ENCODE assay signal across 12 cellular contexts in genomic region chr1:111758373-111758772, GRCh38. TPM values are rescaled to one million over a fixed set of nuclear protein-coding genes. Genes with fewer than 3 reads are reported as not detected.
DNase-seq lines count a peak whose midpoint lies in the region; ATAC-seq, FAIRE-seq and TF ChIP-seq lines count a peak whose summit lies in the region.
"Had no signal": no experiment of that assay in that cellular context is flagged by ENCODE, and none has a peak within 500 bp of the region (broad histone marks: within the 10 kb centered on the region; RNA-seq: fewer than 3 reads in every experiment).

No MANE protein-coding gene starts in this region.

- no peaks in the 10 kb centered on the region for H3K27me3 Mint-ChIP-seq in activated CD8-positive, alpha-beta T cell treated with anti-CD3 and anti-CD28 coated beads for 36 hours
- H3K27me3 Mint-ChIP-seq in activated CD8-positive, alpha-beta T cell treated with anti-CD3 and anti-CD28 coated beads, Interleukin-2, amount 10 ng/mL, durations not matched to agents 7 days and 5 days (ENCODE audit: low read depth): no peaks in the 10 kb centered on the region
- H3K27me3 Mint-ChIP-seq in osteocyte (ENCODE audit: unreplicated experiment): no peaks in the 10 kb centered on the region

- POLR2A ChIA-PET in activated CD8-positive, alpha-beta T cell treated with anti-CD3 and anti-CD28 coated beads for 36 hours (lab: Charles Lee): interaction anchor here (3.5 kb wide), 1 partner anchor 9 kb away, joined by 13 read pairs; no protein-coding TSS in a partner anchor
- POLR2A ChIA-PET in activated CD8-positive, alpha-beta T cell treated with anti-CD3 and anti-CD28 coated beads, Interleukin-2, amount 10 ng/mL, durations not matched to agents 7 days and 5 days (lab: Charles Lee): no interaction called here

- no peaks in the 10 kb centered on the region for H3K27me3 ChIP-seq in bronchial epithelial cell (ENCODE audit: control insufficient read depth, insufficient read depth, low read length)
- H3K27me3 ChIP-seq: sigmoid colon had no signal

- H3K4me3 Mint-ChIP-seq in activated CD8-positive, alpha-beta T cell treated with anti-CD3 and anti-CD28 coated beads for 36 hours: peak overlapping the region; percentile 34
- H3K4me3 Mint-ChIP-seq in activated CD8-positive, alpha-beta T cell treated with anti-CD3 and anti-CD28 coated beads, Interleukin-2, amount 10 ng/mL, durations not matched to agents 7 days and 5 days: no peak overlapping the region
- no peak overlapping the region for H3K4me3 Mint-ChIP-seq in osteocyte (ENCODE audit: unreplicated experiment)

- FAIRE-seq in bronchial epithelial cell (lab: Jason Lieb, UNC): no peak
- FAIRE-seq: D721Med had no signal

- H3K9me3 Mint-ChIP-seq in activated CD8-positive, alpha-beta T cell treated with anti-CD3 and anti-CD28 coated beads for 36 hours: no peaks in the 10 kb centered on the region
- no peaks in the 10 kb centered on the region for H3K9me3 Mint-ChIP-seq in activated CD8-positive, alpha-beta T cell treated with anti-CD3 and anti-CD28 coated beads, Interleukin-2, amount 10 ng/mL, durations not matched to agents 7 days and 5 days (ENCODE audit: insufficient read depth)
- no peaks in the 10 kb centered on the region for H3K9me3 Mint-ChIP-seq in osteocyte (ENCODE audit: unreplicated experiment)

- CTCF ChIA-PET in activated CD8-positive, alpha-beta T cell treated with anti-CD3 and anti-CD28 coated beads for 36 hours (lab: Charles Lee): interaction anchor here (1.8 kb wide), 1 partner anchor 276 kb away, joined by 3 read pairs; no protein-coding TSS in a partner anchor
- CTCF ChIA-PET in activated CD8-positive, alpha-beta T cell treated with anti-CD3 and anti-CD28 coated beads, Interleukin-2, amount 10 ng/mL, durations not matched to agents 7 days and 5 days (lab: Charles Lee): interaction anchor here (1.3 to 3.8 kb wide), 3 partner anchors 11 to 251 kb away, joined by 3 to 18 read pairs (median 4); no protein-coding TSS in a partner anchor

- peak overlapping the region; percentile 53 for H3K27ac Mint-ChIP-seq in activated CD8-positive, alpha-beta T cell treated with anti-CD3 and anti-CD28 coated beads for 36 hours
- H3K27ac Mint-ChIP-seq in activated CD8-positive, alpha-beta T cell treated with anti-CD3 and anti-CD28 coated beads, Interleukin-2, amount 10 ng/mL, durations not matched to agents 7 days and 5 days: no peak overlapping the region
- H3K27ac Mint-ChIP-seq in osteocyte (ENCODE audit: unreplicated experiment): peak overlapping the region; percentile 50

- peaks cover 10% of the 10 kb centered on the region for H3K36me3 ChIP-seq in bronchial epithelial cell (ENCODE audit: control insufficient read depth, insufficient read depth, low read length)

- peaks cover 44% of the 10 kb centered on the region for H3K36me3 Mint-ChIP-seq in activated CD8-positive, alpha-beta T cell treated with anti-CD3 and anti-CD28 coated beads for 36 hours (ENCODE audit: low read depth)
- peaks cover 44% of the 10 kb centered on the region for H3K36me3 Mint-ChIP-seq in activated CD8-positive, alpha-beta T cell treated with anti-CD3 and anti-CD28 coated beads, Interleukin-2, amount 10 ng/mL, durations not matched to agents 7 days and 5 days (ENCODE audit: low read depth)
- H3K36me3 Mint-ChIP-seq in osteocyte (ENCODE audit: unreplicated experiment): peaks cover 28% of the 10 kb centered on the region

- no peak for DNase-seq in activated CD8-positive, alpha-beta T cell treated with anti-CD3 and anti-CD28 coated beads for 36 hours
- no peak for DNase-seq in activated CD8-positive, alpha-beta T cell treated with anti-CD3 and anti-CD28 coated beads, Interleukin-2, amount 10 ng/mL, durations not matched to agents 7 days and 5 days
- DNase-seq in NCI-H2227 (lab: John Stamatoyannopoulos, UW; ENCODE audit: unreplicated experiment) (peak; percentile 25), bronchial epithelial cell (ENCODE audit: low read depth) (peak; percentile 15), osteocyte (ENCODE audit: extremely low spot score, unreplicated experiment) (no peak), OCI-M2 (lab: John Stamatoyannopoulos, UW; ENCODE audit: unreplicated experiment) (no peak), HCEC 1CT (no peak)
- DNase-seq: left ventricle myocardium inferior, sigmoid colon, WERI-Rb-1 had no signal

- intact Hi-C loops in activated CD8-positive, alpha-beta T cell treated with anti-CD3 and anti-CD28 coated beads for 36 hours (cut with micrococcal nuclease): loop anchor here (5.0 kb wide), 1 partner anchor 251 kb away; no protein-coding TSS in a partner anchor

- H3K4me3 ChIP-seq in bronchial epithelial cell (ENCODE audit: low read depth, low read length): no peak overlapping the region
- H3K4me3 ChIP-seq: left ventricle myocardium inferior, sigmoid colon had no signal

- no peak for ATAC-seq in activated CD8-positive, alpha-beta T cell treated with anti-CD3 and anti-CD28 coated beads for 36 hours
- no peak for ATAC-seq in activated CD8-positive, alpha-beta T cell treated with anti-CD3 and anti-CD28 coated beads, Interleukin-2, amount 10 ng/mL, durations not matched to agents 7 days and 5 days
- no peak for ATAC-seq in HG03095 (IDR thresholded peaks at IDR 0.05; ENCODE audit: unreplicated experiment)

- H3K4me1 Mint-ChIP-seq in activated CD8-positive, alpha-beta T cell treated with anti-CD3 and anti-CD28 coated beads for 36 hours (ENCODE audit: low read depth): peaks cover 40% of the 10 kb centered on the region
- H3K4me1 Mint-ChIP-seq in activated CD8-positive, alpha-beta T cell treated with anti-CD3 and anti-CD28 coated beads, Interleukin-2, amount 10 ng/mL, durations not matched to agents 7 days and 5 days (ENCODE audit: low read depth): peaks cover 39% of the 10 kb centered on the region
- H3K4me1 Mint-ChIP-seq in osteocyte (ENCODE audit: unreplicated experiment): peaks cover 21% of the 10 kb centered on the region

- TF ChIP-seq CTCF in activated CD8-positive, alpha-beta T cell treated with anti-CD3 and anti-CD28 coated beads for 36 hours (IDR thresholded peaks at IDR 0.05): no peak
- no peak for TF ChIP-seq CTCF in bronchial epithelial cell (IDR thresholded peaks at IDR 0.05; ENCODE audit: insufficient read depth, low read length, severe bottlenecking)
- TF ChIP-seq CTCF in osteocyte (IDR thresholded peaks at IDR 0.05): peak; percentile 40

RNA-seq across cellular contexts. Expression of gene DDX20, which starts 2.7 kb away (rescaled TPM):
- total RNA-seq in activated CD8-positive, alpha-beta T cell treated with anti-CD3 and anti-CD28 coated beads for 36 hours: 10 to 100 TPM; 15.3 to 15.9 TPM
- 10 to 100 TPM; 18.1 to 18.9 TPM for total RNA-seq in activated CD8-positive, alpha-beta T cell treated with anti-CD3 and anti-CD28 coated beads, Interleukin-2, amount 10 ng/mL, durations not matched to agents 7 days and 5 days
- 9.5 and 13.2 TPM in 2 replicates for total RNA-seq in bronchial epithelial cell
- 13.1 and 14.0 TPM in 2 replicates for total RNA-seq in osteocyte

RNA-seq across cellular contexts. Expression of gene INKA2, which starts 19.2 kb away (rescaled TPM):
- total RNA-seq in activated CD8-positive, alpha-beta T cell treated with anti-CD3 and anti-CD28 coated beads for 36 hours: 1 to 10 TPM; 1.7 to 2.3 TPM
- total RNA-seq in activated CD8-positive, alpha-beta T cell treated with anti-CD3 and anti-CD28 coated beads, Interleukin-2, amount 10 ng/mL, durations not matched to agents 7 days and 5 days: 1 to 10 TPM; 4.1 to 4.3 TPM
- total RNA-seq in bronchial epithelial cell: 4.5 and 6.0 TPM in 2 replicates
- total RNA-seq in osteocyte: 5.5 and 6.2 TPM in 2 replicates

Comparison
In these comparisons a context has a peak if more than half of its experiments do, and no peak if none do; other contexts are left out.
1. DNase-seq: peak in NCI-H2227 (single experiment) and bronchial epithelial cell (single experiment); none in activated CD8-positive, alpha-beta T cell treated with anti-CD3 and anti-CD28 coated beads for 36 hours (single experiment), activated CD8-positive, alpha-beta T cell treated with anti-CD3 and anti-CD28 coated beads, Interleukin-2, amount 10 ng/mL, durations not matched to agents 7 days and 5 days (single experiment), osteocyte (single experiment), OCI-M2 (single experiment) and HCEC 1CT (single experiment).